In genomic region chr16:69166221-69166833, GRCh38 we compare ENCODE assay signal across 9 cellular contexts. TPM values are rescaled to one million over a fixed set of nuclear protein-coding genes. Genes with fewer than 3 reads are reported as not detected.
DNase-seq lines count a peak whose midpoint lies in the region; ATAC-seq and TF ChIP-seq lines count a peak whose summit lies in the region.
"Had no signal": no experiment of that assay in that cellular context is flagged by ENCODE, and none has a peak within 500 bp of the region (broad histone marks: within the 10 kb centered on the region; RNA-seq: fewer than 3 reads in every experiment).

No MANE protein-coding gene starts in this region.

- no peaks in the 10 kb centered on the region for H3K27me3 ChIP-seq in GM23338 (ENCODE audit: insufficient read depth)
- H3K27me3 ChIP-seq in H7 (ENCODE audit: control insufficient read depth, insufficient read depth, low read length): no peaks in the 10 kb centered on the region

- peaks cover 1% of the 10 kb centered on the region; the same call in 1 of the 3 replicates for H3K4me1 Mint-ChIP-seq in GM23338

- DNase-seq in GM23338 (ENCODE audit: low spot score) (no peak), epithelial cell of prostate (ENCODE audit: low read depth, low spot score) (no peak), H7 (no peak)
- peak; percentile 86 for DNase-seq in activated CD8-positive, alpha-beta memory T cell treated with anti-CD3 and anti-CD28 coated beads for 24 hours
- DNase-seq in stimulated activated CD4-positive, alpha-beta T cell treated with anti-CD3 and anti-CD28 coated beads, TNF-alpha, amount 100 ng/mL, for 24 hours (ENCODE audit: low read depth in 3 of 3): peak; percentile 55 to 80 (median 72)

- H3K4me2 ChIP-seq in GM23338: no peak overlapping the region

- peaks cover 15% of the 10 kb centered on the region; the same call in 1 of the 2 replicates for H4K20me1 ChIP-seq in GM23338 (replicated peaks; ENCODE audit: insufficient read depth)

- H3K36me3 ChIP-seq in GM23338 (ENCODE audit: insufficient read depth) (peaks cover 52% of the 10 kb centered on the region), H7 (replicated peaks; ENCODE audit: control insufficient read depth, insufficient read depth, low read length) (peaks cover 28% of the 10 kb centered on the region)

- H3K36me3 Mint-ChIP-seq in GM23338 (ENCODE audit: low read depth): peaks cover 78% of the 10 kb centered on the region

- no peaks in the 10 kb centered on the region; the same call in 2 of the 3 replicates for H3K9me3 Mint-ChIP-seq in GM23338
- H3K9me3 Mint-ChIP-seq: IgD-negative memory B cell had no signal

- no peak overlapping the region for H3K4me3 Mint-ChIP-seq in GM23338
- H3K4me3 Mint-ChIP-seq: IgD-negative memory B cell had no signal

- H3K4me3 ChIP-seq in GM23338 (no peak overlapping the region), H7 (ENCODE audit: insufficient read depth, low read depth, low read length) (no peak overlapping the region)

- no peak overlapping the region for H2AFZ ChIP-seq in GM23338

- TF ChIP-seq CTCF in GM23338 (conservative IDR thresholded peaks at IDR 0.05; ENCODE audit: low read depth in 2 of 2): no peak

- 0 out of 2 replicates have a peak, but pooled peaks cover 5% of the 10 kb centered on the region for H3F3A ChIP-seq in GM23338 (replicated peaks; ENCODE audit: low read depth)

- no peak overlapping the region for H3K27ac ChIP-seq in GM23338 (ENCODE audit: low read depth)
- peak overlapping the region; percentile 54 for H3K27ac ChIP-seq in epithelial cell of prostate

- ATAC-seq in GM23338: no peak
- ATAC-seq in GM21786 (IDR thresholded peaks at IDR 0.05; ENCODE audit: unreplicated experiment): no peak
- ATAC-seq in HG03432 (IDR thresholded peaks at IDR 0.05; ENCODE audit: unreplicated experiment): no peak
- ATAC-seq in HG03457 (IDR thresholded peaks at IDR 0.05; ENCODE audit: unreplicated experiment): no peak

- peaks cover 4% of the 10 kb centered on the region for H3K27me3 Mint-ChIP-seq in GM23338 (ENCODE audit: insufficient read depth, low read depth, poor library complexity)
- H3K27me3 Mint-ChIP-seq: IgD-negative memory B cell had no signal

- H3K4me1 ChIP-seq in GM23338 (ENCODE audit: insufficient read depth): no peaks in the 10 kb centered on the region

- peak overlapping the region; percentile 8; the same call in 1 of the 2 replicates for H3K27ac Mint-ChIP-seq in GM23338

- H3K79me2 ChIP-seq in GM23338 (replicated peaks; ENCODE audit: insufficient read depth): no peaks in the 10 kb centered on the region

- H3K9me2 ChIP-seq in GM23338 (ENCODE audit: insufficient read depth): no peaks in the 10 kb centered on the region

TF ChIP-seq in GM23338, 12 proteins besides CTCF, POLR2A, EP300 and RAD21:
- no peak for TF ChIP-seq EZH2 (IDR thresholded peaks at IDR 0.05; ENCODE audit: low read depth, unreplicated experiment)

RNA-seq across cellular contexts. Expression of gene SNTB2, which starts 20.6 kb away (rescaled TPM):
- 18.8 and 42.7 TPM in 2 replicates for total RNA-seq in GM23338 (2014; rRNA removed; shearing (Covaris generic))
- 4.8 and 6.2 TPM in 2 replicates for polyA plus RNA-seq in GM23338 (2016; fragmentation: Nextera tagmentation; extraction: Ambion mirVana)
- 7.9 and 13.1 TPM in 2 replicates for total RNA-seq in H7 (2014; rRNA removed; shearing (Covaris generic))

RNA-seq across cellular contexts. Expression of gene UTP4, which starts 33.9 kb away (rescaled TPM):
- 66.6 and 76.7 TPM in 2 replicates for total RNA-seq in GM23338 (2014; rRNA removed; shearing (Covaris generic))
- polyA plus RNA-seq in GM23338 (2016; fragmentation: Nextera tagmentation; extraction: Ambion mirVana): 63.2 TPM in 2 replicates
- total RNA-seq in H7 (2014; rRNA removed; shearing (Covaris generic)): 20.0 and 27.7 TPM in 2 replicates

RNA-seq across cellular contexts. Expression of gene CHTF8, which starts 33.9 kb away (rescaled TPM):
- 147 and 155 TPM in 2 replicates for total RNA-seq in GM23338 (2014; rRNA removed; shearing (Covaris generic))
- polyA plus RNA-seq in GM23338 (2016; fragmentation: Nextera tagmentation; extraction: Ambion mirVana): 24.4 and 25.5 TPM in 2 replicates
- 98.1 and 113 TPM in 2 replicates for total RNA-seq in H7 (2014; rRNA removed; shearing (Covaris generic))

Comparison
In these comparisons a context has a peak if more than half of its experiments do, and no peak if none do; other contexts are left out.
1. DNase-seq: peak in activated CD8-positive, alpha-beta memory T cell treated with anti-CD3 and anti-CD28 coated beads for 24 hours (single experiment) and stimulated activated CD4-positive, alpha-beta T cell treated with anti-CD3 and anti-CD28 coated beads, TNF-alpha, amount 100 ng/mL, for 24 hours (3 of 3); none in GM23338 (single experiment), epithelial cell of prostate (single experiment) and H7 (single experiment).